31 cellular contexts compared by ENCODE assay signal in the genomic region with DNA sequence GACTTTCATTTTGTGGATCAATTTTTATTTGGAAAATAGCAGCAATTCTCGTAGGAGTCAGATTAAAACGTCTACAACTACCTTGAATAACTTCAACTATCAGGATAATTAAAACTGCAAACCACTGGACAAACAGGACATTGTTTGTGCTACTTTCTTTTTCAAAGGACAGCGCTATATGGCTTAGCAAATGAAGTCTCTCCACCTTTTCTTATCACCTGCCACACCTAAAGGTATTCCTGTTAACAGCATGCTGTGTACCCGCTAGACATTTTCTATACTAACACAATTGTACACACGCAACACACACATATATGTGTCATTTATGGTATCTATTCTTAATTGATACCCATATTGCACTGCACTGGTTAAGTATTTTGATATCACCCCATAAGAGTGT. TPM values are rescaled to one million over a fixed set of nuclear protein-coding genes. Genes with fewer than 3 reads are reported as not detected.
"Had no signal": no experiment of that assay in that cellular context is flagged by ENCODE, and none has a peak within 500 bp of the region (broad histone marks: within the 10 kb centered on the region; RNA-seq: fewer than 3 reads in every experiment).

No MANE protein-coding gene starts in this region.

- H3K4me3 ChIP-seq: ascending aorta, cardiac muscle cell had no signal

- ATAC-seq: activated CD8-positive, alpha-beta memory T cell treated with anti-CD3 and anti-CD28 coated beads, Interleukin-2, amount 10 ng/mL, durations not matched to agents 7 days and 5 days; activated CD8-positive, alpha-beta T cell treated with anti-CD3 and anti-CD28 coated beads for 36 hours; activated naive CD8-positive, alpha-beta T cell treated with anti-CD3 and anti-CD28 coated beads, Interleukin-2, amount 50 U/mL, for 24 hours had no signal

- FAIRE-seq: bronchial epithelial cell, TTC549 had no signal

- H3K9me3 ChIP-seq: ascending aorta had no signal

- H3K27me3 ChIP-seq: ascending aorta, cardiac muscle cell had no signal

- DNase-seq: activated B cell treated with CpG ODN at 0.5 μM for 24 hours; activated CD4-positive, alpha-beta memory T cell treated with anti-CD3 and anti-CD28 coated beads for 36 hours; activated CD4-positive, alpha-beta T cell treated with anti-CD3 and anti-CD28 coated beads for 4 hours; activated CD4-positive, alpha-beta T cell treated with anti-CD3 and anti-CD28 coated beads, Interleukin-2, amount 10 ng/mL, durations not matched to agents 24 days and 14 days; activated CD4-positive, alpha-beta T cell treated with anti-CD3 and anti-CD28 coated beads, Interleukin-2, amount 50 U/mL, for 1 hour; activated CD4-positive, alpha-beta T cell treated with anti-CD3 and anti-CD28 coated beads, Interleukin-2, amount 50 U/mL, for 4 hours; activated CD4-positive, CD25-positive, alpha-beta regulatory T cell treated with anti-CD3 and anti-CD28 coated beads, Interleukin-2, amount 50 U/mL, for 72 hours; activated CD8-positive, alpha-beta memory T cell treated with anti-CD3 and anti-CD28 coated beads for 24 hours; activated CD8-positive, alpha-beta memory T cell treated with anti-CD3 and anti-CD28 coated beads, Interleukin-2, amount 10 ng/mL, durations not matched to agents 7 days and 5 days; activated CD8-positive, alpha-beta memory T cell treated with anti-CD3 and anti-CD28 coated beads, Interleukin-2, amount 50 U/mL, for 48 hours; activated CD8-positive, alpha-beta T cell treated with anti-CD3 and anti-CD28 coated beads for 36 hours; activated effector memory CD4-positive, alpha-beta T cell treated with Interleukin-2 at 50 U/mL for 16 hours; activated gamma-delta T cell; activated naive CD4-positive, alpha-beta T cell treated with anti-CD3 and anti-CD28 coated beads, Interleukin-2, amount 10 ng/mL, durations not matched to agents 7 days and 5 days; activated naive CD4-positive, alpha-beta T cell treated with Interleukin-2 at 50 U/mL for 16 hours; activated naive CD8-positive, alpha-beta T cell treated with anti-CD3 and anti-CD28 coated beads, Interleukin-2, amount 10 ng/mL, durations not matched to agents 7 days and 5 days; activated naive CD8-positive, alpha-beta T cell treated with anti-CD3 and anti-CD28 coated beads, Interleukin-2, amount 50 U/mL, for 24 hours; activated T-cell treated with anti-CD3 and anti-CD28 coated beads, Interleukin-2, amount 50 U/mL, for 24 hours; activated T-cell treated with anti-CD3 and anti-CD28 coated beads, Interleukin-2, amount 50 U/mL, for 48 hours; amygdala; anterior cingulate cortex; caudate nucleus; cerebellar nuclear complex; T-helper 1 cell; T-helper 2 cell; T-helper 9 cell had no signal

- H3K36me3 ChIP-seq: ascending aorta, cardiac muscle cell had no signal

- H3K27ac ChIP-seq: ascending aorta, cardiac muscle cell, VCaP had no signal

- H3K4me1 ChIP-seq: ascending aorta had no signal

RNA-seq across cellular contexts. Expression of gene MNS1, which starts 19.2 kb away (rescaled TPM):
- total RNA-seq: bronchial epithelial cell had no signal
